In genomic region chr1:114758251-114758832, GRCh38 we compare ENCODE assay signal across 8 cellular contexts. TPM values are rescaled to one million over a fixed set of nuclear protein-coding genes. Genes with fewer than 3 reads are reported as not detected.
DNase-seq lines count a peak whose midpoint lies in the region; ATAC-seq, FAIRE-seq and TF ChIP-seq lines count a peak whose summit lies in the region.

No MANE protein-coding gene starts in this region.

- H3K27ac ChIP-seq in HepG2 (ENCODE audit: extremely low read length, insufficient read depth, low read length): peak overlapping the region; percentile 98

- no peak for ATAC-seq in activated naive CD8-positive, alpha-beta T cell treated with anti-CD3 and anti-CD28 coated beads, Interleukin-2, amount 10 ng/mL, durations not matched to agents 7 days and 5 days (ENCODE audit: low read depth)
- ATAC-seq in HepG2: no peak

- H3K9ac ChIP-seq in HepG2 (ENCODE audit: insufficient read depth, low read depth, low read length): peak overlapping the region; percentile 100

- peaks cover 44% of the 10 kb centered on the region for H3K79me2 ChIP-seq in HepG2 (ENCODE audit: insufficient read depth, low read length)

- H3K4me2 ChIP-seq in HepG2 (ENCODE audit: low read depth, low read length): peak overlapping the region; percentile 72

- H3K27ac Mint-ChIP-seq in activated naive CD8-positive, alpha-beta T cell treated with anti-CD3 and anti-CD28 coated beads, Interleukin-2, amount 10 ng/mL, durations not matched to agents 7 days and 5 days: peak overlapping the region; percentile 99
- H3K27ac Mint-ChIP-seq in type B pancreatic cell: peak overlapping the region; percentile 100

- peaks cover 8% of the 10 kb centered on the region for H3K9me3 Mint-ChIP-seq in activated naive CD8-positive, alpha-beta T cell treated with anti-CD3 and anti-CD28 coated beads, Interleukin-2, amount 10 ng/mL, durations not matched to agents 7 days and 5 days
- H3K9me3 Mint-ChIP-seq in type B pancreatic cell: peaks cover 5% of the 10 kb centered on the region

- TF ChIP-seq CTCF in BJ (IDR thresholded peaks at IDR 0.05; ENCODE audit: insufficient read depth, low read depth, low read length) (no peak), HepG2 (CRISPR knock-in tag; IDR thresholded peaks at IDR 0.05) (no peak), type B pancreatic cell (conservative IDR thresholded peaks at IDR 0.05) (peak; percentile 15)

- in situ Hi-C loops in HepG2 (cut with HindIII; ENCODE audit: extremely low pct_ligation_motif_present, low pct_unique_long_range_greater_than_20kb): no loop called here

- H3K36me3 Mint-ChIP-seq in activated naive CD8-positive, alpha-beta T cell treated with anti-CD3 and anti-CD28 coated beads, Interleukin-2, amount 10 ng/mL, durations not matched to agents 7 days and 5 days: peaks cover 9% of the 10 kb centered on the region
- H3K36me3 Mint-ChIP-seq in type B pancreatic cell: peaks cover 4% of the 10 kb centered on the region

- H3K27me3 ChIP-seq in BJ (ENCODE audit: control insufficient read depth, insufficient read depth, low read length) (no peaks in the 10 kb centered on the region), HepG2 (ENCODE audit: control insufficient read depth in 1 of 2, insufficient read depth in 2 of 2, low read length in 2 of 2) (no peaks in the 10 kb centered on the region; a peak in 1 of 5 replicates)

- 13% methylated on average over 6 of the region's 6 CpGs for WGBS in HepG2 (ENCODE audit: low lambda C conversion rate)

- BruUV-seq in HepG2 (replicated peaks; lab: Mats Ljungman, UMichigan): TSS peak; percentile 86

- peak overlapping the region; percentile 96 for H3K4me3 Mint-ChIP-seq in activated naive CD8-positive, alpha-beta T cell treated with anti-CD3 and anti-CD28 coated beads, Interleukin-2, amount 10 ng/mL, durations not matched to agents 7 days and 5 days
- H3K4me3 Mint-ChIP-seq in type B pancreatic cell: peak overlapping the region; percentile 97

- no peaks in the 10 kb centered on the region for H3K36me3 ChIP-seq in BJ (ENCODE audit: control insufficient read depth, insufficient read depth, low read length)
- H3K36me3 ChIP-seq in HepG2 (replicated peaks in 1 of 2; ENCODE audit: control insufficient read depth in 1 of 2, insufficient read depth in 2 of 2, low read length in 2 of 2): no peaks in the 10 kb centered on the region

- DNase-seq in BJ (ENCODE audit: low read depth) (no peak), HT-29 (ENCODE audit: low spot score) (peak; percentile 64), HepG2 (ENCODE audit: low spot score) (peak; percentile 7), type B pancreatic cell (ENCODE audit: extremely low spot score, unreplicated experiment) (no peak), erythroblast (lab: John Stamatoyannopoulos, UW) (no peak), anterior cingulate cortex (lab: John Stamatoyannopoulos, UW) (no peak), nucleus accumbens (lab: John Stamatoyannopoulos, UW) (no peak)
- DNase-seq in activated naive CD8-positive, alpha-beta T cell treated with anti-CD3 and anti-CD28 coated beads, Interleukin-2, amount 10 ng/mL, durations not matched to agents 7 days and 5 days: no peak

- H3K4me3 ChIP-seq in BJ (ENCODE audit: low read depth, low read length): peak overlapping the region; percentile 87
- peak overlapping the region; percentile 85 to 100 (median 99) for H3K4me3 ChIP-seq in HepG2 (replicated peaks in 1 of 3; ENCODE audit: insufficient read depth in 1 of 3, low read depth in 2 of 3, low read length in 3 of 3)

- no peaks in the 10 kb centered on the region for H3K9me3 ChIP-seq in HepG2 (ENCODE audit: low read length)

- intact Hi-C loops in HepG2 (cut with micrococcal nuclease; ENCODE audit: unreplicated experiment): loop anchor here (5.0 kb wide), 1 partner anchor 41 kb away; the partner anchor contains the start of gene NRAS

- no peak for TF ChIP-seq RAD21 in HepG2 (CRISPR knock-in tag; IDR thresholded peaks at IDR 0.05)

- peak overlapping the region; percentile 78 for H2AFZ ChIP-seq in HepG2 (ENCODE audit: low read length)

- POLR2A ChIA-PET in BJ (lab: Charles Lee) (no interaction called here), HepG2 (lab: Yijun Ruan, JAX) (interaction anchor here (1.0 to 3.6 kb wide), 2 partner anchors 22 to 30 kb away, joined by 3 to 16 read pairs; partner anchors contain the start of gene SIKE1)
- POLR2A ChIA-PET in activated naive CD8-positive, alpha-beta T cell treated with anti-CD3 and anti-CD28 coated beads, Interleukin-2, amount 10 ng/mL, durations not matched to agents 7 days and 5 days (lab: Charles Lee): interaction anchor here (1.1 to 2.5 kb wide), 3 partner anchors 22 to 416 kb away, joined by 3 to 12 read pairs (median 9); partner anchors contain the start of genes NRAS and SIKE1

- CTCF ChIA-PET in BJ (lab: Yijun Ruan, JAX) (interaction anchor here (0.8 kb wide), 1 partner anchor 409 kb away, joined by 3 read pairs; no protein-coding TSS in a partner anchor), HepG2 (lab: Yijun Ruan, JAX; ENCODE audit: low intra/inter-chr PET ratio, low total read pairs) (no interaction called here)

- FAIRE-seq in HepG2 (lab: Jason Lieb, UNC): no peak

- TF ChIP-seq POLR2A in HepG2 (IDR thresholded peaks at IDR 0.05; ENCODE audit: insufficient read depth in 1 of 2, low read depth in 2 of 2, low read length in 2 of 2) (no peak), erythroblast (IDR thresholded peaks at IDR 0.05; ENCODE audit: low read length) (no peak)

- peaks cover 38% of the 10 kb centered on the region for H3K4me1 ChIP-seq in HepG2 (ENCODE audit: insufficient read depth, low read length)

- H4K20me1 ChIP-seq in HepG2 (ENCODE audit: insufficient read depth, low read length): peaks cover 40% of the 10 kb centered on the region

- H3K4me1 Mint-ChIP-seq in activated naive CD8-positive, alpha-beta T cell treated with anti-CD3 and anti-CD28 coated beads, Interleukin-2, amount 10 ng/mL, durations not matched to agents 7 days and 5 days: peaks cover 41% of the 10 kb centered on the region
- peaks cover 35% of the 10 kb centered on the region for H3K4me1 Mint-ChIP-seq in type B pancreatic cell (ENCODE audit: unreplicated experiment)

- no peaks in the 10 kb centered on the region for H3K27me3 Mint-ChIP-seq in activated naive CD8-positive, alpha-beta T cell treated with anti-CD3 and anti-CD28 coated beads, Interleukin-2, amount 10 ng/mL, durations not matched to agents 7 days and 5 days
- peaks cover 3% of the 10 kb centered on the region for H3K27me3 Mint-ChIP-seq in type B pancreatic cell

- TF ChIP-seq EP300 in HepG2 (IDR thresholded peaks at IDR 0.05; ENCODE audit: low read depth in 2 of 2, low read length in 2 of 2) (no peak), HepG2 (CRISPR knock-in tag; IDR thresholded peaks at IDR 0.05; ENCODE audit: borderline replicate concordance) (no peak)

RNA-seq across cellular contexts. Expression of gene CSDE1, which starts 0.6 kb away (rescaled TPM):
- polyA plus RNA-seq in BJ (2011; rRNA removed) (188 and 286 TPM in 2 replicates), HepG2 (2011; rRNA removed) (115 and 150 TPM in 2 replicates)
- 224 and 243 TPM in 2 replicates for polyA minus RNA-seq in BJ (2011; rRNA and poly(A)+ RNA removed)
- total RNA-seq in HT-29 (2014; rRNA removed; shearing (Covaris generic)): 196 and 200 TPM in 2 replicates
- 100 to 1,000 TPM; 401 to 410 TPM for total RNA-seq in activated naive CD8-positive, alpha-beta T cell treated with anti-CD3 and anti-CD28 coated beads, Interleukin-2, amount 10 ng/mL, durations not matched to agents 7 days and 5 days
- total RNA-seq in HepG2 (2016; rRNA removed; fragmentation: Illumina TruSeq; extraction: Trizol) (313 and 582 TPM in 2 replicates), type B pancreatic cell (ENCODE audit: low replicate concordance) (532 and 538 TPM in 2 replicates)
- 97.9 and 113 TPM in 2 replicates for total RNA-seq in HepG2 (2016; cell fraction: cytosol; rRNA removed; fragmentation: Illumina TruSeq; extraction: Trizol; ENCODE audit: low read depth)
- 314 and 565 TPM in 2 replicates for total RNA-seq in HepG2 (2016; cell fraction: insoluble cytoplasmic fraction; rRNA removed; fragmentation: Illumina TruSeq; extraction: Trizol)
- total RNA-seq in HepG2 (2016; cell fraction: membrane; rRNA removed; fragmentation: Illumina TruSeq; extraction: Trizol): 270 and 306 TPM in 2 replicates
- total RNA-seq in HepG2 (2016; cell fraction: nucleus; rRNA removed; fragmentation: Illumina TruSeq; extraction: Trizol): 236 and 265 TPM in 2 replicates
- polyA plus RNA-seq in HepG2 (2011; cell fraction: cytosol; rRNA removed): 130 and 182 TPM in 2 replicates
- polyA plus RNA-seq in HepG2 (2011; cell fraction: nucleus; rRNA removed): 88.2 and 91.1 TPM in 2 replicates
- 455 and 466 TPM in 2 replicates for polyA plus RNA-seq in HepG2 (2012)
- polyA plus RNA-seq in HepG2 (2016; cell fraction: cytosol; fragmentation: Illumina TruSeq; extraction: Trizol; ENCODE audit: low read depth): 72.4 and 73.9 TPM in 2 replicates
- 382 and 405 TPM in 2 replicates for polyA plus RNA-seq in HepG2 (2016; cell fraction: insoluble cytoplasmic fraction; fragmentation: Illumina TruSeq; extraction: Trizol; ENCODE audit: low read depth)
- polyA plus RNA-seq in HepG2 (2016; cell fraction: membrane; fragmentation: Illumina TruSeq; extraction: Trizol; ENCODE audit: low read depth): 148 and 175 TPM in 2 replicates
- polyA plus RNA-seq in HepG2 (2016; cell fraction: nucleus; fragmentation: Illumina TruSeq; extraction: Trizol; ENCODE audit: insufficient read depth, low read depth): 211 and 222 TPM in 2 replicates
- polyA minus RNA-seq in HepG2 (2011; rRNA and poly(A)+ RNA removed; ENCODE audit: low replicate concordance): 174 and 286 TPM in 2 replicates
- polyA minus RNA-seq in HepG2 (2011; cell fraction: cytosol; rRNA and poly(A)+ RNA removed): 263 and 264 TPM in 2 replicates
- 272 and 276 TPM in 2 replicates for polyA minus RNA-seq in HepG2 (2011; cell fraction: nucleus; rRNA and poly(A)+ RNA removed)

RNA-seq across cellular contexts. Expression of gene SIKE1, which starts 22.1 kb away (rescaled TPM):
- polyA plus RNA-seq in BJ (2011; rRNA removed) (26.4 and 32.9 TPM in 2 replicates), HepG2 (2011; rRNA removed) (33.5 and 36.5 TPM in 2 replicates)
- 12.2 and 18.3 TPM in 2 replicates for polyA minus RNA-seq in BJ (2011; rRNA and poly(A)+ RNA removed)
- 77.9 and 106 TPM in 2 replicates for total RNA-seq in HT-29 (2014; rRNA removed; shearing (Covaris generic))
- total RNA-seq in activated naive CD8-positive, alpha-beta T cell treated with anti-CD3 and anti-CD28 coated beads, Interleukin-2, amount 10 ng/mL, durations not matched to agents 7 days and 5 days: 10 to 100 TPM; 64.9 to 72.7 TPM
- total RNA-seq in HepG2 (2016; rRNA removed; fragmentation: Illumina TruSeq; extraction: Trizol) (58.4 and 97.5 TPM in 2 replicates), type B pancreatic cell (ENCODE audit: low replicate concordance) (64.6 and 69.1 TPM in 2 replicates)
- total RNA-seq in HepG2 (2016; cell fraction: cytosol; rRNA removed; fragmentation: Illumina TruSeq; extraction: Trizol; ENCODE audit: low read depth): 19.0 and 28.0 TPM in 2 replicates
- 53.5 and 88.0 TPM in 2 replicates for total RNA-seq in HepG2 (2016; cell fraction: insoluble cytoplasmic fraction; rRNA removed; fragmentation: Illumina TruSeq; extraction: Trizol)
- 42.0 and 48.0 TPM in 2 replicates for total RNA-seq in HepG2 (2016; cell fraction: membrane; rRNA removed; fragmentation: Illumina TruSeq; extraction: Trizol)
- 30.4 and 38.9 TPM in 2 replicates for total RNA-seq in HepG2 (2016; cell fraction: nucleus; rRNA removed; fragmentation: Illumina TruSeq; extraction: Trizol)
- 28.5 and 33.7 TPM in 2 replicates for polyA plus RNA-seq in HepG2 (2011; cell fraction: cytosol; rRNA removed)
- polyA plus RNA-seq in HepG2 (2011; cell fraction: nucleus; rRNA removed): 19.4 and 21.6 TPM in 2 replicates
- 33.5 and 38.3 TPM in 2 replicates for polyA plus RNA-seq in HepG2 (2012)
- polyA plus RNA-seq in HepG2 (2016; cell fraction: cytosol; fragmentation: Illumina TruSeq; extraction: Trizol; ENCODE audit: low read depth): 21.0 and 30.9 TPM in 2 replicates
- 48.0 and 55.9 TPM in 2 replicates for polyA plus RNA-seq in HepG2 (2016; cell fraction: insoluble cytoplasmic fraction; fragmentation: Illumina TruSeq; extraction: Trizol; ENCODE audit: low read depth)
- polyA plus RNA-seq in HepG2 (2016; cell fraction: membrane; fragmentation: Illumina TruSeq; extraction: Trizol; ENCODE audit: low read depth): 16.2 and 22.6 TPM in 2 replicates
- polyA plus RNA-seq in HepG2 (2016; cell fraction: nucleus; fragmentation: Illumina TruSeq; extraction: Trizol; ENCODE audit: insufficient read depth, low read depth): 30.6 and 34.2 TPM in 2 replicates
- polyA minus RNA-seq in HepG2 (2011; rRNA and poly(A)+ RNA removed; ENCODE audit: low replicate concordance): 32.6 and 42.5 TPM in 2 replicates
- 32.5 and 34.0 TPM in 2 replicates for polyA minus RNA-seq in HepG2 (2011; cell fraction: cytosol; rRNA and poly(A)+ RNA removed)
- polyA minus RNA-seq in HepG2 (2011; cell fraction: nucleus; rRNA and poly(A)+ RNA removed): 44.3 and 53.9 TPM in 2 replicates

RNA-seq across cellular contexts. Expression of gene NRAS, which starts 41.8 kb away (rescaled TPM):
- polyA plus RNA-seq in BJ (2011; rRNA removed) (19.1 and 38.3 TPM in 2 replicates), HepG2 (2011; rRNA removed) (26.9 and 38.6 TPM in 2 replicates)
- polyA minus RNA-seq in BJ (2011; rRNA and poly(A)+ RNA removed): 17.0 and 22.0 TPM in 2 replicates
- 20.9 and 22.6 TPM in 2 replicates for total RNA-seq in HT-29 (2014; rRNA removed; shearing (Covaris generic))
- 10 to 100 TPM; 37.4 to 40.2 TPM for total RNA-seq in activated naive CD8-positive, alpha-beta T cell treated with anti-CD3 and anti-CD28 coated beads, Interleukin-2, amount 10 ng/mL, durations not matched to agents 7 days and 5 days
- total RNA-seq in HepG2 (2016; rRNA removed; fragmentation: Illumina TruSeq; extraction: Trizol) (58.8 and 96.2 TPM in 2 replicates), type B pancreatic cell (ENCODE audit: low replicate concordance) (49.4 and 54.8 TPM in 2 replicates)
- 8.6 and 9.7 TPM in 2 replicates for total RNA-seq in HepG2 (2016; cell fraction: cytosol; rRNA removed; fragmentation: Illumina TruSeq; extraction: Trizol; ENCODE audit: low read depth)
- 58.1 and 100 TPM in 2 replicates for total RNA-seq in HepG2 (2016; cell fraction: insoluble cytoplasmic fraction; rRNA removed; fragmentation: Illumina TruSeq; extraction: Trizol)
- 44.9 and 45.2 TPM in 2 replicates for total RNA-seq in HepG2 (2016; cell fraction: membrane; rRNA removed; fragmentation: Illumina TruSeq; extraction: Trizol)
- total RNA-seq in HepG2 (2016; cell fraction: nucleus; rRNA removed; fragmentation: Illumina TruSeq; extraction: Trizol): 26.3 and 29.5 TPM in 2 replicates
- polyA plus RNA-seq in HepG2 (2011; cell fraction: cytosol; rRNA removed): 16.4 and 26.5 TPM in 2 replicates
- 5.8 and 7.9 TPM in 2 replicates for polyA plus RNA-seq in HepG2 (2011; cell fraction: nucleus; rRNA removed)
- 27.6 and 33.3 TPM in 2 replicates for polyA plus RNA-seq in HepG2 (2012)
- polyA plus RNA-seq in HepG2 (2016; cell fraction: cytosol; fragmentation: Illumina TruSeq; extraction: Trizol; ENCODE audit: low read depth): 7.5 and 9.2 TPM in 2 replicates
- 91.0 and 103 TPM in 2 replicates for polyA plus RNA-seq in HepG2 (2016; cell fraction: insoluble cytoplasmic fraction; fragmentation: Illumina TruSeq; extraction: Trizol; ENCODE audit: low read depth)
- polyA plus RNA-seq in HepG2 (2016; cell fraction: membrane; fragmentation: Illumina TruSeq; extraction: Trizol; ENCODE audit: low read depth): 30.3 and 31.9 TPM in 2 replicates
- polyA plus RNA-seq in HepG2 (2016; cell fraction: nucleus; fragmentation: Illumina TruSeq; extraction: Trizol; ENCODE audit: insufficient read depth, low read depth): 33.7 and 34.2 TPM in 2 replicates
- polyA minus RNA-seq in HepG2 (2011; rRNA and poly(A)+ RNA removed; ENCODE audit: low replicate concordance): 19.6 and 37.8 TPM in 2 replicates
- 37.4 and 37.5 TPM in 2 replicates for polyA minus RNA-seq in HepG2 (2011; cell fraction: cytosol; rRNA and poly(A)+ RNA removed)
- 24.2 and 29.1 TPM in 2 replicates for polyA minus RNA-seq in HepG2 (2011; cell fraction: nucleus; rRNA and poly(A)+ RNA removed)

Comparison
In these comparisons a context has a peak if more than half of its experiments do, and no peak if none do; other contexts are left out.
1. DNase-seq: peak in HT-29 (single experiment) and HepG2 (single experiment); none in BJ (single experiment), activated naive CD8-positive, alpha-beta T cell treated with anti-CD3 and anti-CD28 coated beads, Interleukin-2, amount 10 ng/mL, durations not matched to agents 7 days and 5 days (single experiment), type B pancreatic cell (single experiment), erythroblast (0 of 2), anterior cingulate cortex (0 of 58) and nucleus accumbens (0 of 56).